Comparison of ENCODE assay signal across 25 cellular contexts in genomic region chr13:66984241-66984640, GRCh38.
"Had no signal": no experiment of that assay in that cellular context is flagged by ENCODE, and none has a peak within 500 bp of the region (broad histone marks: within the 10 kb centered on the region; RNA-seq: fewer than 3 reads in every experiment).

No MANE protein-coding gene starts in this region.

- H3K9ac ChIP-seq: parathyroid adenoma had no signal

- H2AFZ ChIP-seq: parathyroid adenoma had no signal

- ATAC-seq: left lobe of liver; natural killer cell; sciatic nerve; stimulated activated memory B cell treated with anti-CD40 and anti-IgM and Interleukin-4, amounts not matched to agents 10 μg/mL and 1 μg/mL and 100 μg/mL, for 72 hours; stimulated activated naive CD8-positive, alpha-beta T cell treated with anti-CD3 and anti-CD28 coated beads, Interleukin-15, Interleukin-2, amounts not matched to agents 100 U/mL and 50 U/mL, for 24 hours had no signal

- H3K4me1 Mint-ChIP-seq: central memory CD8-positive, alpha-beta T cell; memory B cell; natural killer cell; stimulated activated memory B cell treated with anti-CD40 and anti-IgM and Interleukin-4, amounts not matched to agents 10 μg/mL and 1 μg/mL and 100 μg/mL, for 72 hours had no signal

- H3K4me3 ChIP-seq: coronary artery, esophagus muscularis mucosa, lung, prostate gland, right atrium auricular region, skin epidermis, spleen, testis, tibial artery had no signal

- H3K27ac Mint-ChIP-seq: memory B cell; natural killer cell; stimulated activated memory B cell treated with anti-CD40 and anti-IgM and Interleukin-4, amounts not matched to agents 10 μg/mL and 1 μg/mL and 100 μg/mL, for 72 hours; type B pancreatic cell had no signal

- H3K36me3 ChIP-seq: esophagus muscularis mucosa, prostate gland, right atrium auricular region, spleen, tibial artery had no signal

- H3K9me3 ChIP-seq: esophagus muscularis mucosa, prostate gland, right atrium auricular region, testis, tibial artery had no signal

- H3K36me3 Mint-ChIP-seq: memory B cell; natural killer cell; stimulated activated memory B cell treated with anti-CD40 and anti-IgM and Interleukin-4, amounts not matched to agents 10 μg/mL and 1 μg/mL and 100 μg/mL, for 72 hours; type B pancreatic cell had no signal

- H3K4me1 ChIP-seq: parathyroid adenoma, prostate gland, right atrium auricular region, spleen, testis, tibial artery had no signal

- DNase-seq: dermis blood vessel endothelial cell; effector memory CD4-positive, alpha-beta T cell; head of caudate nucleus; kidney; natural killer cell; occipital lobe; spleen; stimulated activated CD4-positive, alpha-beta T cell treated with anti-CD3 and anti-CD28 coated beads, Interleukin-4, amount 100 ng/mL, for 4 hours; stimulated activated naive CD8-positive, alpha-beta T cell treated with anti-CD3 and anti-CD28 coated beads, Interleukin-15, Interleukin-2, amounts not matched to agents 100 U/mL and 50 U/mL, for 24 hours; substantia nigra; testis; tibial artery had no signal

- H3K9me3 Mint-ChIP-seq: type B pancreatic cell had no signal

- H3K27ac ChIP-seq: coronary artery, esophagus muscularis mucosa, parathyroid adenoma, prostate gland, right atrium auricular region, skin epidermis, spleen, testis, tibial artery had no signal

- H3K4me3 Mint-ChIP-seq: central memory CD8-positive, alpha-beta T cell; memory B cell; natural killer cell; stimulated activated memory B cell treated with anti-CD40 and anti-IgM and Interleukin-4, amounts not matched to agents 10 μg/mL and 1 μg/mL and 100 μg/mL, for 72 hours; type B pancreatic cell had no signal

- H3K27me3 Mint-ChIP-seq: central memory CD8-positive, alpha-beta T cell; memory B cell; stimulated activated memory B cell treated with anti-CD40 and anti-IgM and Interleukin-4, amounts not matched to agents 10 μg/mL and 1 μg/mL and 100 μg/mL, for 72 hours; type B pancreatic cell had no signal

- H3K27me3 ChIP-seq: esophagus muscularis mucosa, right atrium auricular region, spleen, testis, tibial artery had no signal
